ENCODE assay signal across 1 cellular context in the genomic region with DNA sequence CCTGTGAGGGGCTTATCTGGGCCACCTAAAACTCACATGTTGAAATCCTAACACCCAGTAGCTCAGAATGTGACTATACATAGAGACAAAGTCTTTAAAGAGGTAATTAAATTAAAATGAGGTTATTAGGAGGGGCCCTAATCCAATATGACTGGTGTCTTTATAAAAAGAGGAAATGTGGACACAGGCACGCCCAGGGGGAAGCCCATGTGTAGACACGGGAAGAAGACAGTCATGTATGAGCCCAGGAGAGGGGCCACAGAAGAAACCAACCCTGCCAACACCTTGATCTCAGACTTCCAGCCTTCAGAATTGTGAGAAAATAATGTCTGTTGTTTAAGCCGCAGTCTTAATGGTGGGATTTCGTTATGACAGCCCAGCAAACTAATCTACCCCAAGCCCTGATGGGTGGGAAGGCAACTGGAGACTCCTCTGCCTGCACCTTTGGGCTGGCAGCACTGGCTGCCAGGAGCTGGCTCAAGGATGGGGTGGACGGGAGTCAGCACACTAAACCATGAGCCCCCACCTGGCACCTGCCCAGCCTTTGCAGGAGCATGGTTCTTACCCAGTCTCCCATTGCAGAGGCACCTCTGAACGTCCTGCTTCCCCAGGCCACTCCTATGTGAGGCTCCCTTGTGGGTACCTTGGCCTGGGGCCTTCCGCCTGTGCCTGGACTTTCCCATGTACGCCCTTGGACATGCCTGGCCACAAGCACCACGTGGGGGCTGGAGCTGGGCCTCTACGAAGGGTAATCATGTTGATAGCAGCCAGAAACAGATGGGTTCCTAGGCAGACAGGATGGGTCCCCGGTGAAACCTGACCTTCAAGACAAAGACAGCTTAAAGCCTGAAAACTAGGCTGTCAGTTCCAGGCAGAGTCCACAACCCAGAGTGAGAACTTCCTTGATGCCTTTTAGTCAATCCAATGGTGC.
TF ChIP-seq lines count a peak whose summit lies in the region.

No MANE protein-coding gene starts in this region.

TF ChIP-seq in WTC11, 78 proteins besides CTCF, POLR2A, EP300 and RAD21 (continued from another document):
- TF ChIP-seq ETV6 (CRISPR knock-in tag; IDR thresholded peaks at IDR 0.05), result no peak
- TF ChIP-seq SMAD3 (CRISPR knock-in tag; IDR thresholded peaks at IDR 0.05; ENCODE audit: borderline replicate concordance), result no peak
- no peak for TF ChIP-seq FOXP1 (CRISPR knock-in tag; IDR thresholded peaks at IDR 0.05; ENCODE audit: borderline replicate concordance)
- no peak for TF ChIP-seq ATF1 (CRISPR knock-in tag; IDR thresholded peaks at IDR 0.05)
- TF ChIP-seq ZNF423 (CRISPR knock-in tag; IDR thresholded peaks at IDR 0.05), result no peak
- TF ChIP-seq OVOL2 (CRISPR knock-in tag; IDR thresholded peaks at IDR 0.05; ENCODE audit: borderline replicate concordance), result no peak
- TF ChIP-seq NFE2L1 (CRISPR knock-in tag; IDR thresholded peaks at IDR 0.05), result no peak
